Comparison of ENCODE assay signal across 8 cellular contexts in the genomic region with DNA sequence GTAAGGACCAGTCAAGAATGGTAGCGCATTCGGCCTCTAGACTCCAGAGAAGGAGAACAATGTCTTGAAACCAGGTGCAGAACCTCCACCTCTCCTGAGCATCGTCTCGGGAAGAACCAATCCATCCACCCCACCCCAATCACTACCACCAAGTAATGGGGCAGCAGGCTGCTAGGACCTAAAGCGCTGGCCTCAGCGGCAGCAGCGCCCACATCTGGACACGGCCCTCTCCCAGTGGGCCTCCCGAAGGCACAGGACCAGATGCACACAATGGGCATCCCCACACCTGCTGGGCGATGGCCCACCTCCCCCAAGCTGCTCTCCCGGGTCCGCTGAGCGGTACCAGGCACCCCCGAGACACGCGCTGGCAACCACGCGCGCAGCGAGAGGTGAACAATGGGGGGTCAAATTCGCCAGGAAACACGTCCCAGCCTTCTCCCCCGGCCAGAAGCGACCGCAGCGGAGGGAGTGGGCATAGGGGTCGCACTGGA. TPM values are rescaled to one million over a fixed set of nuclear protein-coding genes. Genes with fewer than 3 reads are reported as not detected.
DNase-seq lines count a peak whose midpoint lies in the region; ATAC-seq, FAIRE-seq and TF ChIP-seq lines count a peak whose summit lies in the region.
"Had no signal": no experiment of that assay in that cellular context is flagged by ENCODE, and none has a peak within 500 bp of the region (broad histone marks: within the 10 kb centered on the region; RNA-seq: fewer than 3 reads in every experiment).

No MANE protein-coding gene starts in this region.

- H3K9me3 Mint-ChIP-seq in T-cell (no peaks in the 10 kb centered on the region), neural progenitor cell (no peaks in the 10 kb centered on the region)
- H3K9me3 Mint-ChIP-seq: T-helper 1 cell treated with Interleukin-12 subunit alpha and Interleukin-12 subunit beta and Interleukin-4 antibody, amounts not matched to agents 30 μg/mL and 1 μg/mL, for 36 hours had no signal

- H3K27ac Mint-ChIP-seq in T-cell: no peak overlapping the region
- H3K27ac Mint-ChIP-seq in neural progenitor cell: no peak overlapping the region
- H3K27ac Mint-ChIP-seq: T-helper 1 cell treated with Interleukin-12 subunit alpha and Interleukin-12 subunit beta and Interleukin-4 antibody, amounts not matched to agents 30 μg/mL and 1 μg/mL, for 36 hours had no signal

- peak overlapping the region; percentile 96 for H2AFZ ChIP-seq in neural progenitor cell (replicated peaks)

- DNase-seq in T-cell: no peak
- peak; percentile 30 to 61 for DNase-seq in frontal cortex (ENCODE audit: low spot score in 2 of 2)
- DNase-seq in neural progenitor cell (ENCODE audit: low spot score): peak; percentile 68
- no peak for DNase-seq in central memory CD4-positive, alpha-beta T cell

- peaks cover 38% of the 10 kb centered on the region for H3F3A ChIP-seq in neural progenitor cell (ENCODE audit: low read depth)

- H3K9ac ChIP-seq in neural progenitor cell: peak overlapping the region; percentile 62

- H3K4me2 ChIP-seq in neural progenitor cell: peak overlapping the region; percentile 97

- H3K4me3 ChIP-seq in HEK293 (ENCODE audit: low read depth, low read length) (peak overlapping the region; percentile 76), neural progenitor cell (peak overlapping the region; percentile 99)

- no peaks in the 10 kb centered on the region for H3K9me3 ChIP-seq in HEK293 (ENCODE audit: control insufficient read depth, insufficient read depth, low read depth, low read length)
- H3K9me3 ChIP-seq in neural progenitor cell (ENCODE audit: low read depth): no peaks in the 10 kb centered on the region

- TF ChIP-seq CTCF in HEK293 (tag by site-specific recombination; IDR thresholded peaks at IDR 0.05): peak; percentile 89
- TF ChIP-seq CTCF in neural progenitor cell (IDR thresholded peaks at IDR 0.05): peak; percentile 16

- H3K27me3 ChIP-seq in neural progenitor cell: no peaks in the 10 kb centered on the region

- H3K79me2 ChIP-seq in neural progenitor cell (ENCODE audit: low read depth): peaks cover 56% of the 10 kb centered on the region

- H3K36me3 ChIP-seq in HEK293 (ENCODE audit: control insufficient read depth in 2 of 2, insufficient read depth in 1 of 2, low read length in 2 of 2) (no peaks in the 10 kb centered on the region), neural progenitor cell (no peaks in the 10 kb centered on the region)

- H3K36me3 Mint-ChIP-seq in T-cell (no peaks in the 10 kb centered on the region), neural progenitor cell (no peaks in the 10 kb centered on the region)

- CTCF ChIA-PET in HEK293 (lab: Yijun Ruan, JAX): interaction anchor here (0.5 to 1.5 kb wide), 6 partner anchors 43 to 342 kb away, joined by 3 to 6 read pairs (median 4); no protein-coding TSS in a partner anchor
- CTCF ChIA-PET in T-cell (lab: Charles Lee): no interaction called here

- H3K4me1 Mint-ChIP-seq in T-cell (peaks cover 0 to 10% (median 7%) of the 10 kb centered on the region in 3 donors), neural progenitor cell (peaks cover 32% of the 10 kb centered on the region)

- H3K27ac ChIP-seq in HEK293 (ENCODE audit: extremely low read depth, low read depth, low read length) (peak overlapping the region; percentile 85; the same call in 1 of the 2 replicates), neural progenitor cell (peak overlapping the region; percentile 40)

- POLR2A ChIA-PET in HEK293 (lab: Yijun Ruan, JAX): no interaction called here
- POLR2A ChIA-PET in T-cell (lab: Charles Lee): no interaction called here

- H3K4me1 ChIP-seq in HEK293 (ENCODE audit: control insufficient read depth, insufficient read depth, low read length) (peaks cover 14% of the 10 kb centered on the region), neural progenitor cell (peaks cover 72% of the 10 kb centered on the region)

- H4K20me1 ChIP-seq in neural progenitor cell (ENCODE audit: low read depth): peaks cover 40% of the 10 kb centered on the region

- ATAC-seq in T-cell (replicated peaks in 1 of 4): peak in 1 of 4 experiments; percentile 27
- ATAC-seq in GM19324 (IDR thresholded peaks at IDR 0.05; ENCODE audit: low FRiP score, unreplicated experiment): no peak
- ATAC-seq in HG03097 (IDR thresholded peaks at IDR 0.05; ENCODE audit: low FRiP score, unreplicated experiment): no peak

- peaks cover 36 to 48% of the 10 kb centered on the region in 2 donors for H3K27me3 Mint-ChIP-seq in T-cell
- H3K27me3 Mint-ChIP-seq in neural progenitor cell (ENCODE audit: insufficient read depth, low read depth): peaks cover 4% of the 10 kb centered on the region

- H3K4me3 Mint-ChIP-seq in T-cell (peak overlapping the region in 2 of 3 donors; percentile 17 to 46), neural progenitor cell (peak overlapping the region; percentile 94)
- H3K4me3 Mint-ChIP-seq: T-helper 1 cell treated with Interleukin-12 subunit alpha and Interleukin-12 subunit beta and Interleukin-4 antibody, amounts not matched to agents 30 μg/mL and 1 μg/mL, for 36 hours had no signal

- no peak for FAIRE-seq in frontal cortex (lab: Jason Lieb, UNC)

TF ChIP-seq in HEK293, 187 proteins besides CTCF, POLR2A, EP300 and RAD21 (continues in another document):
- no peak for TF ChIP-seq ZNF366 (tag by site-specific recombination; conservative IDR thresholded peaks at IDR 0.05)
- no peak for TF ChIP-seq REPIN1 (tag by site-specific recombination; IDR thresholded peaks at IDR 0.05; ENCODE audit: low read depth)
- TF ChIP-seq ZNF2 (tag by site-specific recombination; IDR thresholded peaks at IDR 0.05): 0 out of 2 replicates have a peak, but pooled peaks have one; percentile 63
- no peak for TF ChIP-seq ZBTB1 (tag by site-specific recombination; IDR thresholded peaks at IDR 0.05)
- TF ChIP-seq ZNF394 (tag by site-specific recombination; IDR thresholded peaks at IDR 0.05; ENCODE audit: borderline replicate concordance): no peak
- TF ChIP-seq ZBTB48 (tag by site-specific recombination; IDR thresholded peaks at IDR 0.05): peak; percentile 72; the same call in 1 of the 2 replicates
- no peak for TF ChIP-seq OSR2 (tag by site-specific recombination; IDR thresholded peaks at IDR 0.05)
- TF ChIP-seq, protein P1, sequence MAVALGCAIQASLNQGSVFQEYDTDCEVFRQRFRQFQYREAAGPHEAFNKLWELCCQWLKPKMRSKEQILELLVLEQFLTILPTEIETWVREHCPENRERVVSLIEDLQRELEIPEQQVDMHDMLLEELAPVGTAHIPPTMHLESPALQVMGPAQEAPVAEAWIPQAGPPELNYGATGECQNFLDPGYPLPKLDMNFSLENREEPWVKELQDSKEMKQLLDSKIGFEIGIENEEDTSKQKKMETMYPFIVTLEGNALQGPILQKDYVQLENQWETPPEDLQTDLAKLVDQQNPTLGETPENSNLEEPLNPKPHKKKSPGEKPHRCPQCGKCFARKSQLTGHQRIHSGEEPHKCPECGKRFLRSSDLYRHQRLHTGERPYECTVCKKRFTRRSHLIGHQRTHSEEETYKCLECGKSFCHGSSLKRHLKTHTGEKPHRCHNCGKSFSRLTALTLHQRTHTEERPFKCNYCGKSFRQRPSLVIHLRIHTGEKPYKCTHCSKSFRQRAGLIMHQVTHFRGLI (tag by site-specific recombination; IDR thresholded peaks at IDR 0.05): no peak
- TF ChIP-seq, protein P2, sequence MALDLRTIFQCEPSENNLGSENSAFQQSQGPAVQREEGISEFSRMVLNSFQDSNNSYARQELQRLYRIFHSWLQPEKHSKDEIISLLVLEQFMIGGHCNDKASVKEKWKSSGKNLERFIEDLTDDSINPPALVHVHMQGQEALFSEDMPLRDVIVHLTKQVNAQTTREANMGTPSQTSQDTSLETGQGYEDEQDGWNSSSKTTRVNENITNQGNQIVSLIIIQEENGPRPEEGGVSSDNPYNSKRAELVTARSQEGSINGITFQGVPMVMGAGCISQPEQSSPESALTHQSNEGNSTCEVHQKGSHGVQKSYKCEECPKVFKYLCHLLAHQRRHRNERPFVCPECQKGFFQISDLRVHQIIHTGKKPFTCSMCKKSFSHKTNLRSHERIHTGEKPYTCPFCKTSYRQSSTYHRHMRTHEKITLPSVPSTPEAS (tag by site-specific recombination; IDR thresholded peaks at IDR 0.05): no peak
- TF ChIP-seq, protein P3, sequence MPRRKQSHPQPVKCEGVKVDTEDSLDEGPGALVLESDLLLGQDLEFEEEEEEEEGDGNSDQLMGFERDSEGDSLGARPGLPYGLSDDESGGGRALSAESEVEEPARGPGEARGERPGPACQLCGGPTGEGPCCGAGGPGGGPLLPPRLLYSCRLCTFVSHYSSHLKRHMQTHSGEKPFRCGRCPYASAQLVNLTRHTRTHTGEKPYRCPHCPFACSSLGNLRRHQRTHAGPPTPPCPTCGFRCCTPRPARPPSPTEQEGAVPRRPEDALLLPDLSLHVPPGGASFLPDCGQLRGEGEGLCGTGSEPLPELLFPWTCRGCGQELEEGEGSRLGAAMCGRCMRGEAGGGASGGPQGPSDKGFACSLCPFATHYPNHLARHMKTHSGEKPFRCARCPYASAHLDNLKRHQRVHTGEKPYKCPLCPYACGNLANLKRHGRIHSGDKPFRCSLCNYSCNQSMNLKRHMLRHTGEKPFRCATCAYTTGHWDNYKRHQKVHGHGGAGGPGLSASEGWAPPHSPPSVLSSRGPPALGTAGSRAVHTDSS (tag by site-specific recombination; IDR thresholded peaks at IDR 0.05): no peak
- TF ChIP-seq, protein P4, sequence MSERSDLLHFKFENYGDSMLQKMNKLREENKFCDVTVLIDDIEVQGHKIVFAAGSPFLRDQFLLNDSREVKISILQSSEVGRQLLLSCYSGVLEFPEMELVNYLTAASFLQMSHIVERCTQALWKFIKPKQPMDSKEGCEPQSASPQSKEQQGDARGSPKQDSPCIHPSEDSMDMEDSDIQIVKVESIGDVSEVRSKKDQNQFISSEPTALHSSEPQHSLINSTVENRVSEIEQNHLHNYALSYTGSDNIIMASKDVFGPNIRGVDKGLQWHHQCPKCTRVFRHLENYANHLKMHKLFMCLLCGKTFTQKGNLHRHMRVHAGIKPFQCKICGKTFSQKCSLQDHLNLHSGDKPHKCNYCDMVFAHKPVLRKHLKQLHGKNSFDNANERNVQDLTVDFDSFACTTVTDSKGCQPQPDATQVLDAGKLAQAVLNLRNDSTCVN (tag by site-specific recombination; optimal IDR thresholded peaks at IDR 0.05): peak; percentile 73
- 0 out of 2 replicates have a peak, but pooled peaks have one; percentile 34 for TF ChIP-seq ZNF843 (tag by site-specific recombination; IDR thresholded peaks at IDR 0.05)
- TF ChIP-seq ZNF548 (tag by site-specific recombination; IDR thresholded peaks at IDR 0.05): no peak
- TF ChIP-seq ZXDB (tag by site-specific recombination; IDR thresholded peaks at IDR 0.05): no peak; the same call in 1 of the 2 replicates
- peak; percentile 67 for TF ChIP-seq ZBTB8A (tag by site-specific recombination; IDR thresholded peaks at IDR 0.05)
- TF ChIP-seq ZNF791 (tag by site-specific recombination; IDR thresholded peaks at IDR 0.05): no peak
- no peak for TF ChIP-seq ZNF626 (tag by site-specific recombination; IDR thresholded peaks at IDR 0.05)

RNA-seq across cellular contexts. Expression of a gene that starts 0.6 kb away (rescaled TPM):
- total RNA-seq in T-cell (under 1 TPM in 3 of 5 donors, not detected in 2; 0.06 to 0.61 (median 0.16) TPM), frontal cortex (34.2 TPM), neural progenitor cell (ENCODE audit: low replicate concordance) (17.4 and 25.5 TPM in 2 replicates)

Comparison
In these comparisons a context has a peak if more than half of its experiments do, and no peak if none do; other contexts are left out.
1. DNase-seq: peak in frontal cortex (2 of 2) and neural progenitor cell (single experiment); none in T-cell (0 of 34) and central memory CD4-positive, alpha-beta T cell (single experiment).
2. RNA of a gene that starts 0.6 kb away (total RNA-seq): 34.2 TPM in frontal cortex (single experiment) and 17.4 to 25.5 TPM in neural progenitor cell; 0.06 to 0.61 TPM in T-cell; every median in the first group is over 10 times any median in the second.